In the genomic region with DNA sequence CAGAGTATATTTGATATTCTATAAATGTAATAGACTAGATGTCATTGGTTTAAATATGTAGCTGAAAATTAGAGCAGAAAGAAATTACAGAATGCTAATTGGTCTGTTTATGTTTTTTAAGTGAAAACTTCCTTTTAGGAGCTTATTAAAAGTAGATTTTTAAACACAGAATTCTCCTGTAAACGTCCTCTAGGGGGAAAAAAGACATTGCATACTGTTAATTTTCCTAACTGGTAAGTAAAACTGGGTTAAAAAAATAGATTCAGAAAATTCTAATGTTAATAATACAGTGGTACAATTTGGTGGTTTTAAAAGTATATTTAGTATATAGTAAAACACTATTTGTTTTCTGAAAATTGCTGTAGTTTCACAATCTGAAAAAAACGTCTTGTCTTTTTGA, we compare ENCODE assay signal across 21 cellular contexts. TPM values are rescaled to one million over a fixed set of nuclear protein-coding genes. Genes with fewer than 3 reads are reported as not detected.
A peak's percentile ranks its signal among the peaks of the same experiment; 100 is the strongest.
DNase-seq lines count a peak whose midpoint lies in the region; TF ChIP-seq lines count a peak whose summit lies in the region.
"Had no signal": no experiment of that assay in that cellular context is flagged by ENCODE, and none has a peak within 500 bp of the region (broad histone marks: within the 10 kb centered on the region; RNA-seq: fewer than 3 reads in every experiment).

No MANE protein-coding gene starts in this region.

- H3K9me3 ChIP-seq in AG04450 (ENCODE audit: control insufficient read depth, insufficient read depth, low read length) = no peaks in the 10 kb centered on the region
- H3K9me3 ChIP-seq in OCI-LY7 (ENCODE audit: low read length) = peaks cover 13% of the 10 kb centered on the region; the same call in 1 of the 2 replicates
- H3K9me3 ChIP-seq in neural progenitor cell (ENCODE audit: low read depth) = no peaks in the 10 kb centered on the region
- no peaks in the 10 kb centered on the region for H3K9me3 ChIP-seq in suprapubic skin
- H3K9me3 ChIP-seq: HAP-1 had no signal

- no peaks in the 10 kb centered on the region for H3K27me3 Mint-ChIP-seq in neural progenitor cell (ENCODE audit: insufficient read depth, low read depth)
- no peaks in the 10 kb centered on the region for H3K27me3 Mint-ChIP-seq in T-helper 2 cell treated with Interferon-gamma antibody and Interleukin-4, amounts not matched to agents 5 μg/mL and 100 μg/mL, for 36 hours (ENCODE audit: low read depth)
- H3K27me3 Mint-ChIP-seq: B cell had no signal

- H2AFZ ChIP-seq in OCI-LY7 (ENCODE audit: low read length) (no peak overlapping the region), neural progenitor cell (replicated peaks) (no peak overlapping the region)

- peaks cover 63% of the 10 kb centered on the region for H3K79me2 ChIP-seq in OCI-LY7 (ENCODE audit: insufficient read depth, low read depth, low read length)
- no peaks in the 10 kb centered on the region for H3K79me2 ChIP-seq in neural progenitor cell (ENCODE audit: low read depth)

- intact Hi-C loops in OCI-LY7 (cut with micrococcal nuclease; ENCODE audit: unreplicated experiment) = no loop called here

- TF ChIP-seq CTCF in AG04450 (IDR thresholded peaks at IDR 0.05; ENCODE audit: low read depth, low read length) (0 out of 2 replicates have a peak, but pooled peaks have one; percentile 8), OCI-LY7 (conservative IDR thresholded peaks at IDR 0.05; ENCODE audit: low read length) (peak; percentile 53), choroid plexus epithelial cell (conservative IDR thresholded peaks at IDR 0.05; ENCODE audit: low read depth, low read length) (peak; percentile 18), neural progenitor cell (IDR thresholded peaks at IDR 0.05) (peak; percentile 9), suprapubic skin (IDR thresholded peaks at IDR 0.05) (no peak)

- WGBS in suprapubic skin = 77% methylated on average over 2 of the region's 2 CpGs

- peaks cover 5% of the 10 kb centered on the region for H3F3A ChIP-seq in neural progenitor cell (ENCODE audit: low read depth)

- no peaks in the 10 kb centered on the region for H3K4me1 Mint-ChIP-seq in neural progenitor cell
- peaks cover 27% of the 10 kb centered on the region for H3K4me1 Mint-ChIP-seq in T-helper 2 cell treated with Interferon-gamma antibody and Interleukin-4, amounts not matched to agents 5 μg/mL and 100 μg/mL, for 36 hours (ENCODE audit: low read depth)

- H3K27ac Mint-ChIP-seq in neural progenitor cell = no peak overlapping the region
- H3K27ac Mint-ChIP-seq in T-helper 2 cell treated with Interferon-gamma antibody and Interleukin-4, amounts not matched to agents 5 μg/mL and 100 μg/mL, for 36 hours = no peak overlapping the region
- H3K27ac Mint-ChIP-seq: B cell; CD8-positive, alpha-beta T cell had no signal

- TF ChIP-seq POLR2A in suprapubic skin (IDR thresholded peaks at IDR 0.05) = no peak

- H3K9ac ChIP-seq in neural progenitor cell = no peak overlapping the region

- no peaks in the 10 kb centered on the region for H3K9me3 Mint-ChIP-seq in neural progenitor cell
- peaks cover 11% of the 10 kb centered on the region for H3K9me3 Mint-ChIP-seq in T-helper 2 cell treated with Interferon-gamma antibody and Interleukin-4, amounts not matched to agents 5 μg/mL and 100 μg/mL, for 36 hours

- TF ChIP-seq EP300 in suprapubic skin (IDR thresholded peaks at IDR 0.05) = no peak

- no peaks in the 10 kb centered on the region for H3K27me3 ChIP-seq in AG04450 (ENCODE audit: control insufficient read depth, insufficient read depth, low read length)
- H3K27me3 ChIP-seq in neural progenitor cell = no peaks in the 10 kb centered on the region
- no peaks in the 10 kb centered on the region for H3K27me3 ChIP-seq in suprapubic skin

- no peak overlapping the region for H3K27ac ChIP-seq in AG04450 (ENCODE audit: low read depth, low read length)
- H3K27ac ChIP-seq in OCI-LY7 (ENCODE audit: low read depth, low read length, poor library complexity, severe bottlenecking) = no peak overlapping the region
- no peak overlapping the region for H3K27ac ChIP-seq in neural progenitor cell
- no peak overlapping the region for H3K27ac ChIP-seq in suprapubic skin
- H3K27ac ChIP-seq: C4-2B, HL-60 had no signal

- H3K4me1 ChIP-seq in OCI-LY7 (ENCODE audit: insufficient read depth, low read length, poor library complexity, severe bottlenecking) (peaks cover 26% of the 10 kb centered on the region), neural progenitor cell (no peaks in the 10 kb centered on the region), suprapubic skin (no peaks in the 10 kb centered on the region)
- H3K4me1 ChIP-seq: HAP-1 had no signal

- H4K20me1 ChIP-seq in OCI-LY7 (ENCODE audit: insufficient read depth, low read length) = no peaks in the 10 kb centered on the region
- H4K20me1 ChIP-seq in neural progenitor cell (ENCODE audit: low read depth) = no peaks in the 10 kb centered on the region

- no peak overlapping the region for H3K4me2 ChIP-seq in OCI-LY7 (ENCODE audit: low read length)
- H3K4me2 ChIP-seq in neural progenitor cell = no peak overlapping the region

- H3K36me3 ChIP-seq in OCI-LY7 (ENCODE audit: insufficient read depth, low read length) = peaks cover 62% of the 10 kb centered on the region
- no peaks in the 10 kb centered on the region for H3K36me3 ChIP-seq in neural progenitor cell
- H3K36me3 ChIP-seq in suprapubic skin = peaks cover 3% of the 10 kb centered on the region

- H3K9me2 ChIP-seq in OCI-LY7 (ENCODE audit: insufficient read depth, low read length) = no peaks in the 10 kb centered on the region

- BruUV-seq in OCI-LY7 (replicated peaks; lab: Mats Ljungman, UMichigan) = no TSS peak

- no peak overlapping the region for H3K4me3 ChIP-seq in AG04450 (ENCODE audit: low read depth, low read length)
- no peak overlapping the region for H3K4me3 ChIP-seq in OCI-LY7 (ENCODE audit: low read depth, low read length, poor library complexity, severe bottlenecking)
- H3K4me3 ChIP-seq in choroid plexus epithelial cell (ENCODE audit: low read depth, low read length) = no peak overlapping the region
- no peak overlapping the region for H3K4me3 ChIP-seq in neural progenitor cell
- H3K4me3 ChIP-seq in suprapubic skin = no peak overlapping the region
- H3K4me3 ChIP-seq: GM12878, HAP-1 had no signal

- no peak overlapping the region for H3K4me3 Mint-ChIP-seq in neural progenitor cell
- no peak overlapping the region for H3K4me3 Mint-ChIP-seq in T-helper 2 cell treated with Interferon-gamma antibody and Interleukin-4, amounts not matched to agents 5 μg/mL and 100 μg/mL, for 36 hours
- H3K4me3 Mint-ChIP-seq: B cell; CD8-positive, alpha-beta T cell had no signal

- no peak for DNase-seq in AG04450 (ENCODE audit: low read depth, low spot score)
- no peak for DNase-seq in OCI-LY7 (ENCODE audit: low spot score)
- DNase-seq in choroid plexus epithelial cell (ENCODE audit: low read depth) = no peak
- DNase-seq in neural progenitor cell (ENCODE audit: low spot score) = no peak
- no peak for DNase-seq in HuH-7 (ENCODE audit: low spot score)
- DNase-seq in suprapubic skin (ENCODE audit: low spot score in 2 of 2) = no peak
- DNase-seq in T-helper 2 cell treated with Interferon-gamma antibody and Interleukin-4, amounts not matched to agents 5 μg/mL and 100 μg/mL, for 36 hours (ENCODE audit: low spot score) = no peak
- DNase-seq in C1 segment of cervical spinal cord (lab: John Stamatoyannopoulos, UW) = no peak
- DNase-seq: 8988T; ACHN; CD8-positive, alpha-beta T cell; COR-L47; DND-41; GOT3; IMR-90; KG1 had no signal

- CTCF ChIA-PET in AG04450 (lab: Charles Lee) = no interaction called here
- CTCF ChIA-PET in OCI-LY7 (lab: Charles Lee; ENCODE audit: unreplicated experiment) = no interaction called here

- POLR2A ChIA-PET in AG04450 (lab: Yijun Ruan, JAX) (no interaction called here), OCI-LY7 (lab: Charles Lee) (interaction anchor here (1.1 kb wide), 1 partner anchor 35 kb away, joined by 3 read pairs; no protein-coding TSS in a partner anchor)

- H3K36me3 Mint-ChIP-seq in neural progenitor cell = peaks cover 11% of the 10 kb centered on the region
- peaks cover 34% of the 10 kb centered on the region for H3K36me3 Mint-ChIP-seq in T-helper 2 cell treated with Interferon-gamma antibody and Interleukin-4, amounts not matched to agents 5 μg/mL and 100 μg/mL, for 36 hours (ENCODE audit: low read depth)

RNA-seq across cellular contexts. Expression of a gene that starts 59.8 kb away (rescaled TPM):
- polyA plus RNA-seq in AG04450 (2011; rRNA removed) = 20.9 and 21.6 TPM in 2 replicates
- polyA minus RNA-seq in AG04450 (2011; rRNA and poly(A)+ RNA removed) = 28.5 and 33.9 TPM in 2 replicates
- total RNA-seq in OCI-LY7 (2014; rRNA removed; shearing (Covaris generic)) = 108 and 110 TPM in 2 replicates
- total RNA-seq in OCI-LY7 (2022) (76.4 and 101 TPM in 2 replicates), neural progenitor cell (ENCODE audit: low replicate concordance) (20.0 and 27.6 TPM in 2 replicates), suprapubic skin (10 to 100 TPM; 16.3 to 37.6 (median 20.4) TPM)

Comparison
In these comparisons a context has a peak if more than half of its experiments do, and no peak if none do; other contexts are left out.
1. CTCF ChIP-seq: peak in AG04450 (single experiment), OCI-LY7 (single experiment), choroid plexus epithelial cell (single experiment) and neural progenitor cell (single experiment); none in suprapubic skin (0 of 2).